Comparison of ENCODE assay signal across 7 cellular contexts in genomic region chr16:67718668-67719047, GRCh38. TPM values are rescaled to one million over a fixed set of nuclear protein-coding genes. Genes with fewer than 3 reads are reported as not detected.
DNase-seq lines count a peak whose midpoint lies in the region; ATAC-seq lines count a peak whose summit lies in the region.

No MANE protein-coding gene starts in this region.

- ATAC-seq in GM18867 (IDR thresholded peaks at IDR 0.05; ENCODE audit: unreplicated experiment) (peak; percentile 11), HG03432 (IDR thresholded peaks at IDR 0.05; ENCODE audit: unreplicated experiment) (peak; percentile 32)

- H3K4me1 Mint-ChIP-seq in activated T-helper 2 cell treated with anti-CD3 and anti-CD28 coated beads, Interferon-gamma antibody, Interleukin-2, Interleukin-4, amounts not matched to agents 10 μg/mL and 5 μg/mL and 100 μg/mL, durations not matched to agents 14 hours and 24 hours and 36 hours (ENCODE audit: low read depth), result peaks cover 26% of the 10 kb centered on the region

- no peak for DNase-seq in activated T-helper 2 cell treated with anti-CD3 and anti-CD28 coated beads, Interferon-gamma antibody, Interleukin-2, Interleukin-4, amounts not matched to agents 10 μg/mL and 5 μg/mL and 100 μg/mL, durations not matched to agents 14 hours and 24 hours and 36 hours (ENCODE audit: low spot score)
- DNase-seq in stimulated activated CD4-positive, alpha-beta T cell treated with anti-CD3 and anti-CD28 coated beads, Interleukin-1b, Interleukin-23, amount 100 ng/mL, for 48 hours, result peak; percentile 6
- DNase-seq in Ammon's horn (ENCODE audit: low spot score) (no peak), NCI-H128 (lab: John Stamatoyannopoulos, UW; ENCODE audit: unreplicated experiment) (no peak)

- H3K9me3 Mint-ChIP-seq in activated T-helper 2 cell treated with anti-CD3 and anti-CD28 coated beads, Interferon-gamma antibody, Interleukin-2, Interleukin-4, amounts not matched to agents 10 μg/mL and 5 μg/mL and 100 μg/mL, durations not matched to agents 14 hours and 24 hours and 36 hours, result no peaks in the 10 kb centered on the region

- H3K4me3 Mint-ChIP-seq in activated T-helper 2 cell treated with anti-CD3 and anti-CD28 coated beads, Interferon-gamma antibody, Interleukin-2, Interleukin-4, amounts not matched to agents 10 μg/mL and 5 μg/mL and 100 μg/mL, durations not matched to agents 14 hours and 24 hours and 36 hours (ENCODE audit: low read depth), result peak overlapping the region; percentile 88

- peaks cover 19% of the 10 kb centered on the region for H3K36me3 Mint-ChIP-seq in activated T-helper 2 cell treated with anti-CD3 and anti-CD28 coated beads, Interferon-gamma antibody, Interleukin-2, Interleukin-4, amounts not matched to agents 10 μg/mL and 5 μg/mL and 100 μg/mL, durations not matched to agents 14 hours and 24 hours and 36 hours (ENCODE audit: low read depth)

- intact Hi-C loops in activated T-helper 2 cell treated with anti-CD3 and anti-CD28 coated beads, Interferon-gamma antibody, Interleukin-2, Interleukin-4, amounts not matched to agents 10 μg/mL and 5 μg/mL and 100 μg/mL, durations not matched to agents 14 hours and 24 hours and 36 hours (cut with micrococcal nuclease), result loop anchor here (1.0 to 5.0 kb wide), 2 partner anchors 58 to 89 kb away; partner anchors contain the start of genes ACD, PARD6A, RANBP10 and TSNAXIP1

- peak overlapping the region; percentile 92 for H3K27ac Mint-ChIP-seq in activated T-helper 2 cell treated with anti-CD3 and anti-CD28 coated beads, Interferon-gamma antibody, Interleukin-2, Interleukin-4, amounts not matched to agents 10 μg/mL and 5 μg/mL and 100 μg/mL, durations not matched to agents 14 hours and 24 hours and 36 hours

- no peaks in the 10 kb centered on the region for H3K27me3 Mint-ChIP-seq in activated T-helper 2 cell treated with anti-CD3 and anti-CD28 coated beads, Interferon-gamma antibody, Interleukin-2, Interleukin-4, amounts not matched to agents 10 μg/mL and 5 μg/mL and 100 μg/mL, durations not matched to agents 14 hours and 24 hours and 36 hours (ENCODE audit: low read depth)

- H3K4me3 ChIP-seq in iPS-11a (ENCODE audit: low read depth, low read length), result peak overlapping the region; percentile 88

RNA-seq across cellular contexts. Expression of gene GFOD2, which starts 0.5 kb away (rescaled TPM):
- total RNA-seq in activated T-helper 2 cell treated with anti-CD3 and anti-CD28 coated beads, Interferon-gamma antibody, Interleukin-2, Interleukin-4, amounts not matched to agents 10 μg/mL and 5 μg/mL and 100 μg/mL, durations not matched to agents 14 hours and 24 hours and 36 hours, result 17.0 and 18.3 TPM in 2 replicates

RNA-seq across cellular contexts. Expression of gene C16orf86, which starts 52.0 kb away (rescaled TPM):
- 1.4 and 1.8 TPM in 2 replicates for total RNA-seq in activated T-helper 2 cell treated with anti-CD3 and anti-CD28 coated beads, Interferon-gamma antibody, Interleukin-2, Interleukin-4, amounts not matched to agents 10 μg/mL and 5 μg/mL and 100 μg/mL, durations not matched to agents 14 hours and 24 hours and 36 hours

RNA-seq across cellular contexts. Expression of gene ENKD1, which starts 52.1 kb away (rescaled TPM):
- total RNA-seq in activated T-helper 2 cell treated with anti-CD3 and anti-CD28 coated beads, Interferon-gamma antibody, Interleukin-2, Interleukin-4, amounts not matched to agents 10 μg/mL and 5 μg/mL and 100 μg/mL, durations not matched to agents 14 hours and 24 hours and 36 hours, result 8.1 and 9.2 TPM in 2 replicates

RNA-seq across cellular contexts. Expression of gene PARD6A, which starts 57.9 kb away (rescaled TPM):
- total RNA-seq in activated T-helper 2 cell treated with anti-CD3 and anti-CD28 coated beads, Interferon-gamma antibody, Interleukin-2, Interleukin-4, amounts not matched to agents 10 μg/mL and 5 μg/mL and 100 μg/mL, durations not matched to agents 14 hours and 24 hours and 36 hours, result 10.7 and 11.5 TPM in 2 replicates

RNA-seq across cellular contexts. Expression of gene ACD, which starts 58.6 kb away (rescaled TPM):
- total RNA-seq in activated T-helper 2 cell treated with anti-CD3 and anti-CD28 coated beads, Interferon-gamma antibody, Interleukin-2, Interleukin-4, amounts not matched to agents 10 μg/mL and 5 μg/mL and 100 μg/mL, durations not matched to agents 14 hours and 24 hours and 36 hours, result 48.9 and 57.4 TPM in 2 replicates
